1 cellular context compared by ENCODE assay signal in the genomic region with DNA sequence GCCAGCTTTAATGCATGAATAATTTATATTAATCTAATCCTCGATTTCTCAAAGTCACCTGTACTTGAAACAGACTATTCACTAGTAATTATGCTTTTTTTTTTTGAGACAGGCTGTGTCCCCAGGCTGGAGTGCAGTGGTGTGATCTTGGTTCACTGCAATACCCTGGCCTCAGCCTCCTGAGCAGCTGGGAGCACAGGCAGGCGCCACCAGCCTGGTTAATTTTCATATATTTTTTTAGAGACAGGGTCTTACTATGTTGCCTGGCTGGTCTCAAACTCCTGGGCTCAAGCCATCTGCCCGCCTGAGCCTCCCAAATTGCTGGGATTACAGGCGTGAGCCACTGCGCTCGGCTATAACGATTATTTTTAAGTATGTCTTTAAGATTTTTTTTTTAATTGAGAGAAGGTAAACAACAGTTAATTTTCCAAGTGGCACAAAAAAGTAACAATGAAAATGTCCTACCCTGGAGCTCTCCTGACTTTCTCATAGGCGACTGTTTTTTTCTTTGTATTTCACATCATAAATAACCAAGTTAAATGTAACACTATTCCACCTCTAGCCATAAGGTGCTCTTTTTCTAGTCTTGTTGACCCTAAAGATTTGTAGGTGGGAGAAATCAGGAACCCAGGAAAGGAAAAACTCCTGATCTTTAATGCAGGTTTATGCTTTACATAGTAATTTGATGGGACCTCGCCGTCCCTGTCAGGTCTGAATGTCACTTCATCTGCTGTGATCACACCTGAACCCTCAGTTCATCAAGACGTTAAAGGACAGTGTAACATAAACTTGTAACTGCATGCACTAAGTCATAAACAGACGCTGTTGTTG.
TF ChIP-seq lines count a peak whose summit lies in the region.

No MANE protein-coding gene starts in this region.

TF ChIP-seq in K562, 482 proteins besides CTCF, POLR2A, EP300 and RAD21 (continued from another document):
- TF ChIP-seq BRD9 (IDR thresholded peaks at IDR 0.05; ENCODE audit: low read depth, partially characterized antibody) (no peak), MECOM (CRISPR knock-in tag; IDR thresholded peaks at IDR 0.05) (peak; percentile 50; the same call in 1 of the 2 replicates), CBFB (CRISPR knock-in tag; IDR thresholded peaks at IDR 0.05) (no peak), DMBX1 (CRISPR knock-in tag; IDR thresholded peaks at IDR 0.05; ENCODE audit: borderline replicate concordance) (no peak), MYNN (IDR thresholded peaks at IDR 0.05) (no peak), MYNN (CRISPR knock-in tag; IDR thresholded peaks at IDR 0.05) (no peak), ZEB2 (IDR thresholded peaks at IDR 0.05) (no peak), DPF2 (IDR thresholded peaks at IDR 0.05) (no peak), IFI16 (CRISPR knock-in tag; IDR thresholded peaks at IDR 0.05) (no peak), ZNF644 (tag; IDR thresholded peaks at IDR 0.05; ENCODE audit: low read depth) (0 out of 2 replicates have a peak, but pooled peaks have one; percentile 44), NR2C1 (IDR thresholded peaks at IDR 0.05) (no peak), NR2C1 (tag; IDR thresholded peaks at IDR 0.05) (no peak), CXXC5 (CRISPR knock-in tag; IDR thresholded peaks at IDR 0.05) (no peak), FOXK2 (conservative IDR thresholded peaks at IDR 0.05 in 1 of 2, IDR thresholded peaks at IDR 0.05 in 1 of 2; ENCODE audit: low read depth in 2 of 2) (peak in 1 of 2 experiments; percentile 26; a peak in 2 of 4 replicates), LARP7 (IDR thresholded peaks at IDR 0.05) (no peak), ELF4 (CRISPR knock-in tag; IDR thresholded peaks at IDR 0.05) (no peak), MCM5 (IDR thresholded peaks at IDR 0.05; ENCODE audit: low read depth) (no peak), POLR2G (IDR thresholded peaks at IDR 0.05; ENCODE audit: low read depth, low read length) (no peak), KAT8 (IDR thresholded peaks at IDR 0.05; ENCODE audit: low read depth) (no peak), POLR2B (IDR thresholded peaks at IDR 0.05; ENCODE audit: low read depth, partially characterized antibody) (no peak), ZNF436 (CRISPR knock-in tag; IDR thresholded peaks at IDR 0.05) (no peak), ADNP (tag; IDR thresholded peaks at IDR 0.05) (no peak), PRMT5 (CRISPR knock-in tag; IDR thresholded peaks at IDR 0.05) (no peak)
- TF ChIP-seq, protein P1, sequence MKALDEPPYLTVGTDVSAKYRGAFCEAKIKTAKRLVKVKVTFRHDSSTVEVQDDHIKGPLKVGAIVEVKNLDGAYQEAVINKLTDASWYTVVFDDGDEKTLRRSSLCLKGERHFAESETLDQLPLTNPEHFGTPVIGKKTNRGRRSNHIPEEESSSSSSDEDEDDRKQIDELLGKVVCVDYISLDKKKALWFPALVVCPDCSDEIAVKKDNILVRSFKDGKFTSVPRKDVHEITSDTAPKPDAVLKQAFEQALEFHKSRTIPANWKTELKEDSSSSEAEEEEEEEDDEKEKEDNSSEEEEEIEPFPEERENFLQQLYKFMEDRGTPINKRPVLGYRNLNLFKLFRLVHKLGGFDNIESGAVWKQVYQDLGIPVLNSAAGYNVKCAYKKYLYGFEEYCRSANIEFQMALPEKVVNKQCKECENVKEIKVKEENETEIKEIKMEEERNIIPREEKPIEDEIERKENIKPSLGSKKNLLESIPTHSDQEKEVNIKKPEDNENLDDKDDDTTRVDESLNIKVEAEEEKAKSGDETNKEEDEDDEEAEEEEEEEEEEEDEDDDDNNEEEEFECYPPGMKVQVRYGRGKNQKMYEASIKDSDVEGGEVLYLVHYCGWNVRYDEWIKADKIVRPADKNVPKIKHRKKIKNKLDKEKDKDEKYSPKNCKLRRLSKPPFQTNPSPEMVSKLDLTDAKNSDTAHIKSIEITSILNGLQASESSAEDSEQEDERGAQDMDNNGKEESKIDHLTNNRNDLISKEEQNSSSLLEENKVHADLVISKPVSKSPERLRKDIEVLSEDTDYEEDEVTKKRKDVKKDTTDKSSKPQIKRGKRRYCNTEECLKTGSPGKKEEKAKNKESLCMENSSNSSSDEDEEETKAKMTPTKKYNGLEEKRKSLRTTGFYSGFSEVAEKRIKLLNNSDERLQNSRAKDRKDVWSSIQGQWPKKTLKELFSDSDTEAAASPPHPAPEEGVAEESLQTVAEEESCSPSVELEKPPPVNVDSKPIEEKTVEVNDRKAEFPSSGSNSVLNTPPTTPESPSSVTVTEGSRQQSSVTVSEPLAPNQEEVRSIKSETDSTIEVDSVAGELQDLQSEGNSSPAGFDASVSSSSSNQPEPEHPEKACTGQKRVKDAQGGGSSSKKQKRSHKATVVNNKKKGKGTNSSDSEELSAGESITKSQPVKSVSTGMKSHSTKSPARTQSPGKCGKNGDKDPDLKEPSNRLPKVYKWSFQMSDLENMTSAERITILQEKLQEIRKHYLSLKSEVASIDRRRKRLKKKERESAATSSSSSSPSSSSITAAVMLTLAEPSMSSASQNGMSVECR (CRISPR knock-in tag; IDR thresholded peaks at IDR 0.05): no peak
- TF ChIP-seq, protein P2, sequence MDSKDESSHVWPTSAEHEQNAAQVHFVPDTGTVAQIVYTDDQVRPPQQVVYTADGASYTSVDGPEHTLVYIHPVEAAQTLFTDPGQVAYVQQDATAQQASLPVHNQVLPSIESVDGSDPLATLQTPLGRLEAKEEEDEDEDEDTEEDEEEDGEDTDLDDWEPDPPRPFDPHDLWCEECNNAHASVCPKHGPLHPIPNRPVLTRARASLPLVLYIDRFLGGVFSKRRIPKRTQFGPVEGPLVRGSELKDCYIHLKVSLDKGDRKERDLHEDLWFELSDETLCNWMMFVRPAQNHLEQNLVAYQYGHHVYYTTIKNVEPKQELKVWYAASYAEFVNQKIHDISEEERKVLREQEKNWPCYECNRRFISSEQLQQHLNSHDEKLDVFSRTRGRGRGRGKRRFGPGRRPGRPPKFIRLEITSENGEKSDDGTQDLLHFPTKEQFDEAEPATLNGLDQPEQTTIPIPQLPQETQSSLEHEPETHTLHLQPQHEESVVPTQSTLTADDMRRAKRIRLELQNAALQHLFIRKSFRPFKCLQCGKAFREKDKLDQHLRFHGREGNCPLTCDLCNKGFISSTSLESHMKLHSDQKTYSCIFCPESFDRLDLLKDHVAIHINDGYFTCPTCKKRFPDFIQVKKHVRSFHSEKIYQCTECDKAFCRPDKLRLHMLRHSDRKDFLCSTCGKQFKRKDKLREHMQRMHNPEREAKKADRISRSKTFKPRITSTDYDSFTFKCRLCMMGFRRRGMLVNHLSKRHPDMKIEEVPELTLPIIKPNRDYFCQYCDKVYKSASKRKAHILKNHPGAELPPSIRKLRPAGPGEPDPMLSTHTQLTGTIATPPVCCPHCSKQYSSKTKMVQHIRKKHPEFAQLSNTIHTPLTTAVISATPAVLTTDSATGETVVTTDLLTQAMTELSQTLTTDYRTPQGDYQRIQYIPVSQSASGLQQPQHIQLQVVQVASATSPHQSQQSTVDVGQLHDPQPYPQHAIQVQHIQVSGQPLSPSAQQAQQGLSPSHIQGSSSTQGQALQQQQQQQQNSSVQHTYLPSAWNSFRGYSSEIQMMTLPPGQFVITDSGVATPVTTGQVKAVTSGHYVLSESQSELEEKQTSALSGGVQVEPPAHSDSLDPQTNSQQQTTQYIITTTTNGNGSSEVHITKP (IDR thresholded peaks at IDR 0.05; ENCODE audit: partially characterized antibody): peak; percentile 23
- TF ChIP-seq, protein P3, sequence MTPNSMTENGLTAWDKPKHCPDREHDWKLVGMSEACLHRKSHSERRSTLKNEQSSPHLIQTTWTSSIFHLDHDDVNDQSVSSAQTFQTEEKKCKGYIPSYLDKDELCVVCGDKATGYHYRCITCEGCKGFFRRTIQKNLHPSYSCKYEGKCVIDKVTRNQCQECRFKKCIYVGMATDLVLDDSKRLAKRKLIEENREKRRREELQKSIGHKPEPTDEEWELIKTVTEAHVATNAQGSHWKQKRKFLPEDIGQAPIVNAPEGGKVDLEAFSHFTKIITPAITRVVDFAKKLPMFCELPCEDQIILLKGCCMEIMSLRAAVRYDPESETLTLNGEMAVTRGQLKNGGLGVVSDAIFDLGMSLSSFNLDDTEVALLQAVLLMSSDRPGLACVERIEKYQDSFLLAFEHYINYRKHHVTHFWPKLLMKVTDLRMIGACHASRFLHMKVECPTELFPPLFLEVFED (CRISPR knock-in tag; conservative IDR thresholded peaks at IDR 0.05): 0 out of 2 replicates have a peak, but pooled peaks have one; percentile 8
- TF ChIP-seq, protein P4, sequence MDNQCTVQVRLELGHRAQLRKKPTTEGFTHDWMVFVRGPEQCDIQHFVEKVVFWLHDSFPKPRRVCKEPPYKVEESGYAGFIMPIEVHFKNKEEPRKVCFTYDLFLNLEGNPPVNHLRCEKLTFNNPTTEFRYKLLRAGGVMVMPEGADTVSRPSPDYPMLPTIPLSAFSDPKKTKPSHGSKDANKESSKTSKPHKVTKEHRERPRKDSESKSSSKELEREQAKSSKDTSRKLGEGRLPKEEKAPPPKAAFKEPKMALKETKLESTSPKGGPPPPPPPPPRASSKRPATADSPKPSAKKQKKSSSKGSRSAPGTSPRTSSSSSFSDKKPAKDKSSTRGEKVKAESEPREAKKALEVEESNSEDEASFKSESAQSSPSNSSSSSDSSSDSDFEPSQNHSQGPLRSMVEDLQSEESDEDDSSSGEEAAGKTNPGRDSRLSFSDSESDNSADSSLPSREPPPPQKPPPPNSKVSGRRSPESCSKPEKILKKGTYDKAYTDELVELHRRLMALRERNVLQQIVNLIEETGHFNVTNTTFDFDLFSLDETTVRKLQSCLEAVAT (IDR thresholded peaks at IDR 0.05): 0 out of 4 replicates have a peak, but pooled peaks of 1 of the 2 experiments have one; percentile 10
